9 cellular contexts compared by ENCODE assay signal in the genomic region with DNA sequence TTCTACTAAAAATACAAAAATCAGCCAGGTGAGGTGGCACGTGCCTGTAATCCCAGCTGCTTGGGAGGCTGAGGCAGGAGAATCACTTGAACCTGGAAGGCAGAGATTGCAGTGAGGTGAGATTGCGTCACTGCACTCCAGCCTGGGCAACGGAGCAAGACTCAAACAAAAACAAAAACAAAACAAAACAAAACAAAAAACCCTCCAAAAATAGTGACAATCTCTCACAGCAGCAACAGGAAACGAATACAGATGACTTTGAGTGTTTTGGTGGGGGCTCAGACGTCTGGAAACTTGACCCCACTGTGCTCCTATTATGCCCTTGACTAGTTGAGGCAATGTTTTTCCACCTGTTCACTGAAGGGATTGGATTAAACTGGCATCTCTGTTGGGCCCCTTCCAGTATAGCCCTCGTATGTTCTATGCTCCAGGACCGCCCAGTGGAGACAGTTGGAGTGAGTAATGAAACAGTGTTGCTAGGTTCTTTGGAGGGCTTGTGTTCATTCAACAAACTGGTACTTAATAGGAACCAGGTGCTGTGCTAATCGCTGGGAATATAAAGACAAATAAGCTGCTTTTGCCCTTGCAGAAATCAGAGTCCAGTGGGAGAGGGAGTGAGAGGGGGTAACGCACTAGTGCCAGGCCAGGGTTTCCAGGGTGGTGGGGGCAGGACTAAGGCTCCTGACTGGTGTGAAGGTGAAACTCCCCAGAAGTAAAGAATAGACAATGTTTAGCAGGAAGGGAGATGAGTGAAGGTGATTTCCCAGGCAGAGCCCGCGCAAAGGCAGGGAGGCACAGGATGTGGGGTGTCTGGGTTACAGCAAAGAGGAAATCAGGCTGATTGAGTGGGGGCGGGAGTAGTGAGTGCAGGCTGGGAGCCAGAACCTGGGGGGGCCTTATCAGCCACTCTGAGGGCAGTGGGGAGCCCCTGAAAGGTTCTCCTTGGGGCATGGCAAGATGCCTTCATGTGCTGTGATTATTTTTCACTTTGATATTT.
DNase-seq lines count a peak whose midpoint lies in the region; ATAC-seq and TF ChIP-seq lines count a peak whose summit lies in the region.
"Had no signal": no experiment of that assay in that cellular context is flagged by ENCODE, and none has a peak within 500 bp of the region (broad histone marks: within the 10 kb centered on the region; RNA-seq: fewer than 3 reads in every experiment).

No MANE protein-coding gene starts in this region.

- TF ChIP-seq CTCF in coronary artery (IDR thresholded peaks at IDR 0.05): no peak

- peak overlapping the region; percentile 67 for H3K4me3 Mint-ChIP-seq in activated CD4-positive, alpha-beta T cell treated with anti-CD3 and anti-CD28 coated beads, Interleukin-2, amount 10 ng/mL, durations not matched to agents 24 days and 14 days

- H3K27ac ChIP-seq in Karpas-422 (ENCODE audit: low read length) (no peak overlapping the region), coronary artery (no peak overlapping the region)
- H3K27ac ChIP-seq: HL-60 had no signal

- H3K27me3 ChIP-seq in Karpas-422 (ENCODE audit: low read length): no peaks in the 10 kb centered on the region

- H3K9me3 Mint-ChIP-seq in activated CD4-positive, alpha-beta T cell treated with anti-CD3 and anti-CD28 coated beads, Interleukin-2, amount 10 ng/mL, durations not matched to agents 24 days and 14 days: peaks cover 4% of the 10 kb centered on the region

- peaks cover 47% of the 10 kb centered on the region for H3K4me1 Mint-ChIP-seq in activated CD4-positive, alpha-beta T cell treated with anti-CD3 and anti-CD28 coated beads, Interleukin-2, amount 10 ng/mL, durations not matched to agents 24 days and 14 days

- H3K4me1 ChIP-seq in Karpas-422 (ENCODE audit: low read length): no peaks in the 10 kb centered on the region

- H3K9me3 ChIP-seq in Karpas-422 (ENCODE audit: low read length): no peaks in the 10 kb centered on the region

- no peak overlapping the region for H3K4me2 ChIP-seq in Karpas-422 (ENCODE audit: low read depth, low read length, poor library complexity, severe bottlenecking)

- peak overlapping the region; percentile 90 for H3K27ac Mint-ChIP-seq in activated CD4-positive, alpha-beta T cell treated with anti-CD3 and anti-CD28 coated beads, Interleukin-2, amount 10 ng/mL, durations not matched to agents 24 days and 14 days

- no peak overlapping the region for H2AFZ ChIP-seq in Karpas-422 (ENCODE audit: low read length)

- H3K9ac ChIP-seq in Karpas-422 (ENCODE audit: low read length): no peak overlapping the region

- ATAC-seq in GM18873 (IDR thresholded peaks at IDR 0.05; ENCODE audit: low FRiP score, unreplicated experiment) (peak; percentile 83), HG03342 (IDR thresholded peaks at IDR 0.05; ENCODE audit: unreplicated experiment) (peak; percentile 84), GM19324 (IDR thresholded peaks at IDR 0.05; ENCODE audit: low FRiP score, unreplicated experiment) (no peak)

- H3K36me3 Mint-ChIP-seq in activated CD4-positive, alpha-beta T cell treated with anti-CD3 and anti-CD28 coated beads, Interleukin-2, amount 10 ng/mL, durations not matched to agents 24 days and 14 days (ENCODE audit: low read depth): peaks cover 4% of the 10 kb centered on the region

- peak; percentile 93 for DNase-seq in activated CD4-positive, alpha-beta T cell treated with anti-CD3 and anti-CD28 coated beads, Interleukin-2, amount 10 ng/mL, durations not matched to agents 24 days and 14 days
- peak; percentile 50 for DNase-seq in islet precursor cell
- DNase-seq in AG08395 (ENCODE audit: low spot score): no peak
- no peak for DNase-seq in Karpas-422
- no peak for DNase-seq in coronary artery (ENCODE audit: low spot score)

- H3K79me2 ChIP-seq in Karpas-422 (ENCODE audit: low read length): no peaks in the 10 kb centered on the region

- intact Hi-C loops in activated CD4-positive, alpha-beta T cell treated with anti-CD3 and anti-CD28 coated beads, Interleukin-2, amount 10 ng/mL, durations not matched to agents 24 days and 14 days (cut with micrococcal nuclease): no loop called here

- H3K4me3 ChIP-seq in Karpas-422 (ENCODE audit: low read length) (no peak overlapping the region), coronary artery (no peak overlapping the region)

- no peaks in the 10 kb centered on the region for H4K20me1 ChIP-seq in Karpas-422 (ENCODE audit: insufficient read depth, low read depth, low read length)

- no peaks in the 10 kb centered on the region for H3K36me3 ChIP-seq in Karpas-422 (ENCODE audit: insufficient read depth, low read length)

- H3K9me2 ChIP-seq in Karpas-422 (replicated peaks; ENCODE audit: insufficient read depth, low read length): no peaks in the 10 kb centered on the region

- no peaks in the 10 kb centered on the region for H3K27me3 Mint-ChIP-seq in activated CD4-positive, alpha-beta T cell treated with anti-CD3 and anti-CD28 coated beads, Interleukin-2, amount 10 ng/mL, durations not matched to agents 24 days and 14 days

Comparison
In these comparisons a context has a peak if more than half of its experiments do, and no peak if none do; other contexts are left out.
1. DNase-seq: peak in activated CD4-positive, alpha-beta T cell treated with anti-CD3 and anti-CD28 coated beads, Interleukin-2, amount 10 ng/mL, durations not matched to agents 24 days and 14 days (single experiment) and islet precursor cell (single experiment); none in AG08395 (single experiment), Karpas-422 (single experiment) and coronary artery (single experiment).